In genomic region chr3:8768364-8769087, GRCh38 we compare ENCODE assay signal across 7 cellular contexts.
DNase-seq lines count a peak whose midpoint lies in the region; ATAC-seq and TF ChIP-seq lines count a peak whose summit lies in the region.

No MANE protein-coding gene starts in this region.

- H3K9me3 Mint-ChIP-seq in stimulated activated naive CD8-positive, alpha-beta T cell treated with anti-CD3 and anti-CD28 coated beads, Interleukin-15, amount 100 ng/mL, for 72 hours: no peaks in the 10 kb centered on the region

- DNase-seq in LNCaP clone FGC (ENCODE audit: low read depth): no peak
- no peak for DNase-seq in fibroblast of mammary gland (ENCODE audit: low read depth)
- DNase-seq in stimulated activated naive CD8-positive, alpha-beta T cell treated with anti-CD3 and anti-CD28 coated beads, Interleukin-15, amount 100 ng/mL, for 72 hours: peak in 1 of 2 donors; percentile 24
- no peak for DNase-seq in DMS153 (lab: John Stamatoyannopoulos, UW)
- DNase-seq in NCI-H2107 treated with DMSO at 0.1 percent for 48 hours (lab: John Stamatoyannopoulos, UW; ENCODE audit: unreplicated experiment): no peak

- H3K27me3 Mint-ChIP-seq in stimulated activated naive CD8-positive, alpha-beta T cell treated with anti-CD3 and anti-CD28 coated beads, Interleukin-15, amount 100 ng/mL, for 72 hours: peaks cover 62% of the 10 kb centered on the region

- H3K4me3 Mint-ChIP-seq in stimulated activated naive CD8-positive, alpha-beta T cell treated with anti-CD3 and anti-CD28 coated beads, Interleukin-15, amount 100 ng/mL, for 72 hours: peak overlapping the region; percentile 74 to 83

- peaks cover 18% of the 10 kb centered on the region for H3K4me1 Mint-ChIP-seq in stimulated activated naive CD8-positive, alpha-beta T cell treated with anti-CD3 and anti-CD28 coated beads, Interleukin-15, amount 100 ng/mL, for 72 hours

- ATAC-seq in GM21619 (IDR thresholded peaks at IDR 0.05; ENCODE audit: unreplicated experiment): peak; percentile 24
- ATAC-seq in stimulated activated naive CD8-positive, alpha-beta T cell treated with anti-CD3 and anti-CD28 coated beads, Interleukin-15, amount 100 ng/mL, for 72 hours: peak; percentile 21

- H3K27ac Mint-ChIP-seq in stimulated activated naive CD8-positive, alpha-beta T cell treated with anti-CD3 and anti-CD28 coated beads, Interleukin-15, amount 100 ng/mL, for 72 hours: peak overlapping the region; percentile 31 to 35

- TF ChIP-seq CTCF in LNCaP clone FGC (IDR thresholded peaks at IDR 0.05; ENCODE audit: control insufficient read depth, extremely low read depth, insufficient read depth): no peak
- TF ChIP-seq CTCF in fibroblast of mammary gland (conservative IDR thresholded peaks at IDR 0.05; ENCODE audit: control insufficient read depth, insufficient read depth, low read depth, low read length): no peak

- peak overlapping the region; percentile 35; the same call in 1 of the 2 replicates for H3K4me3 ChIP-seq in LNCaP clone FGC (ENCODE audit: low read depth, low read length)
- H3K4me3 ChIP-seq in fibroblast of mammary gland (ENCODE audit: control insufficient read depth, low read depth, low read length): peak overlapping the region; percentile 42

- TF ChIP-seq POLR2A in GM18526 (IDR thresholded peaks at IDR 0.05; ENCODE audit: extremely low read depth, insufficient read length): peak; percentile 2
